1 cellular context compared by ENCODE assay signal in the genomic region with DNA sequence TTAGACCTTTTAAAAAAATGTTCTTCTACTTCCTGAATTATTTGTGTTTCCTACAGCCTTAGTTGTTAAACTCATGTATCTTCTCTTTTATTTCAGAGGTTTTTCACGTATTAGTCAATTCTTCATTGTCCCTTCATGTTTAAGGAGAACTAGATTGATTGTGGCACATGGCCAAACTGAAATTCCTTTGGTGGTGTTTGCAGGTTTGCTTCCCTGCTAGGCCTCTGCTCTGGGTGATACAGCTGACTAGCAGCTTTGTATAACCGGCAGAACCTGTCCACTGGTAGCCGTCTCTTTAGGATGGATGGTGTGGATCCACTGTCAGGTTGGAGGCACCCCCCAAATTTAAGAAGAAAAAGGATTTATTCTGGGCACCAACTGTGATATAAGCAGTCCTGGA.
TF ChIP-seq lines count a peak whose summit lies in the region.

No MANE protein-coding gene starts in this region.

TF ChIP-seq in Ishikawa, 13 proteins besides CTCF, POLR2A, EP300 and RAD21 (continued from another document):
- TF ChIP-seq, protein P1, sequence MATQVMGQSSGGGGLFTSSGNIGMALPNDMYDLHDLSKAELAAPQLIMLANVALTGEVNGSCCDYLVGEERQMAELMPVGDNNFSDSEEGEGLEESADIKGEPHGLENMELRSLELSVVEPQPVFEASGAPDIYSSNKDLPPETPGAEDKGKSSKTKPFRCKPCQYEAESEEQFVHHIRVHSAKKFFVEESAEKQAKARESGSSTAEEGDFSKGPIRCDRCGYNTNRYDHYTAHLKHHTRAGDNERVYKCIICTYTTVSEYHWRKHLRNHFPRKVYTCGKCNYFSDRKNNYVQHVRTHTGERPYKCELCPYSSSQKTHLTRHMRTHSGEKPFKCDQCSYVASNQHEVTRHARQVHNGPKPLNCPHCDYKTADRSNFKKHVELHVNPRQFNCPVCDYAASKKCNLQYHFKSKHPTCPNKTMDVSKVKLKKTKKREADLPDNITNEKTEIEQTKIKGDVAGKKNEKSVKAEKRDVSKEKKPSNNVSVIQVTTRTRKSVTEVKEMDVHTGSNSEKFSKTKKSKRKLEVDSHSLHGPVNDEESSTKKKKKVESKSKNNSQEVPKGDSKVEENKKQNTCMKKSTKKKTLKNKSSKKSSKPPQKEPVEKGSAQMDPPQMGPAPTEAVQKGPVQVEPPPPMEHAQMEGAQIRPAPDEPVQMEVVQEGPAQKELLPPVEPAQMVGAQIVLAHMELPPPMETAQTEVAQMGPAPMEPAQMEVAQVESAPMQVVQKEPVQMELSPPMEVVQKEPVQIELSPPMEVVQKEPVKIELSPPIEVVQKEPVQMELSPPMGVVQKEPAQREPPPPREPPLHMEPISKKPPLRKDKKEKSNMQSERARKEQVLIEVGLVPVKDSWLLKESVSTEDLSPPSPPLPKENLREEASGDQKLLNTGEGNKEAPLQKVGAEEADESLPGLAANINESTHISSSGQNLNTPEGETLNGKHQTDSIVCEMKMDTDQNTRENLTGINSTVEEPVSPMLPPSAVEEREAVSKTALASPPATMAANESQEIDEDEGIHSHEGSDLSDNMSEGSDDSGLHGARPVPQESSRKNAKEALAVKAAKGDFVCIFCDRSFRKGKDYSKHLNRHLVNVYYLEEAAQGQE (IDR thresholded peaks at IDR 0.05; ENCODE audit: low read depth) = no peak
- no peak for TF ChIP-seq YY1 (IDR thresholded peaks at IDR 0.05; ENCODE audit: low read depth)
- no peak for TF ChIP-seq TAF1 (IDR thresholded peaks at IDR 0.05; ENCODE audit: low read depth)
- no peak for TF ChIP-seq CREB1 (IDR thresholded peaks at IDR 0.05; ENCODE audit: low read depth)
- TF ChIP-seq FOXM1 (IDR thresholded peaks at IDR 0.05; ENCODE audit: borderline replicate concordance, low read depth) = no peak
- TF ChIP-seq USF1 (IDR thresholded peaks at IDR 0.05) = peak; percentile 28; the same call in 1 of the 2 replicates
- TF ChIP-seq CEBPB (IDR thresholded peaks at IDR 0.05) = no peak
- TF ChIP-seq ZBTB7A (IDR thresholded peaks at IDR 0.05; ENCODE audit: low read depth) = no peak
- peak; percentile 76 for TF ChIP-seq TEAD4 (IDR thresholded peaks at IDR 0.05)
TF ChIP-seq in Ishikawa: peak in this region for 3.
